Comparison of ENCODE assay signal across 10 cellular contexts in the genomic region with DNA sequence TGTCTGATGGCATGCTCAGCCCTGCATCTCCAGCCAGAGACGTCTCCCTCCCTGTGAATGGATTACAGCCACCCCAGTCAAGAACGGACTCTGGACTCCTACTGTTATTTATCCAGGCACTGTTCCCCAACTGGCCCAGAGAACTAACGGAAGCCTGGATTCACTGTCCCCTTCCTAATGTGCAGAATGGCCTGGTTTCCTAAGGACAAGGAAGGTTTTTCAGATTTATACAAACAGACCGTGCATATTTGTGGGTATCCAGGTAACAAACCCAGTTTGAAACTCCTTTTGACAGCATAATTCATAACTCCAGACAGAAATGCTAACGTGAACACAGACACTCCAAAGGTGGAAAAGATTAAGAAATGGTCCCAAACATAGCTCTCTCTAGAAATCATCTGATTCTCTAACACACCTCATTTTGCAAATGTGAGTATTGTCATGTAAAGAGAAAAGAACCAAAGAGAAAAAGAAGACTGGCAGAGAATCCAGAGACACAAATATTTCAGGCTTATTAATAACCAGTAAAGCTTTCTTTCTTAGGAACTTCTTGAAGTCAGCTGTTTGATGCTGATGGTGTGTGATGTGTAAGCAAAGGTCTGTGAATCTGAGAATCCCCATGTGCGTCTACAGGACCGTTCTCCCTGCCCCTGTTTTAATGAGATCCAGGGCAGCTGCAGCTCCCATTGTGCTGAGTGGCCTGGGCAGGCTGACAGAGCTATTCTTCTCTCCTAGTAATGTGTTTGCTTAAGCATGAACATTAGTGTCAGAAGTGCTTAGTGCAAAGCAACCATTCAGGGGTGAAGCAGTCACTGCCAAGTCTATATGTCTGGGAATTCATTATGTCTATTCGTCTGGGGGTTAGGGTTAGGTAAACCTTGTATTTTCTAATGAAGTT.
DNase-seq lines count a peak whose midpoint lies in the region; ATAC-seq, FAIRE-seq and TF ChIP-seq lines count a peak whose summit lies in the region.
"Had no signal": no experiment of that assay in that cellular context is flagged by ENCODE, and none has a peak within 500 bp of the region (broad histone marks: within the 10 kb centered on the region; RNA-seq: fewer than 3 reads in every experiment).

No MANE protein-coding gene starts in this region.

- WGBS in thyroid gland, 2 donors = 44 to 57% methylated on average over 8 of the region's 8 CpGs

- peak overlapping the region; percentile 91 for H3K27ac Mint-ChIP-seq in astrocyte (ENCODE audit: unreplicated experiment)
- H3K27ac Mint-ChIP-seq in Calu3 (ENCODE audit: unreplicated experiment) = no peak overlapping the region

- H3K9me3 ChIP-seq in astrocyte (ENCODE audit: insufficient read depth, low read depth, low read length) = no peaks in the 10 kb centered on the region
- no peaks in the 10 kb centered on the region for H3K9me3 ChIP-seq in thyroid gland
- H3K9me3 ChIP-seq: adrenal gland had no signal

- H3K36me3 ChIP-seq in astrocyte (ENCODE audit: insufficient read depth, low read length) (no peaks in the 10 kb centered on the region), thyroid gland (no peaks in the 10 kb centered on the region)
- H3K36me3 ChIP-seq: adrenal gland had no signal

- H3K4me1 ChIP-seq in astrocyte (ENCODE audit: insufficient read depth, low read length) (peaks cover 18% of the 10 kb centered on the region), thyroid gland (peaks cover 36 to 45% of the 10 kb centered on the region in 2 donors)

- H3K4me2 ChIP-seq in astrocyte (ENCODE audit: low read length) = peak overlapping the region; percentile 52

- H3K27me3 Mint-ChIP-seq in astrocyte (ENCODE audit: low read depth, unreplicated experiment) = no peaks in the 10 kb centered on the region
- H3K27me3 Mint-ChIP-seq in Calu3 (ENCODE audit: unreplicated experiment) = no peaks in the 10 kb centered on the region

- H3K79me2 ChIP-seq in astrocyte (ENCODE audit: insufficient read depth, low read length) = no peaks in the 10 kb centered on the region

- H3K36me3 Mint-ChIP-seq in astrocyte (ENCODE audit: low read depth, unreplicated experiment) (peaks cover 2% of the 10 kb centered on the region), Calu3 (ENCODE audit: insufficient read depth, unreplicated experiment) (no peaks in the 10 kb centered on the region)

- H3K27me3 ChIP-seq in astrocyte (ENCODE audit: insufficient read depth, low read length) = no peaks in the 10 kb centered on the region
- no peaks in the 10 kb centered on the region for H3K27me3 ChIP-seq in thyroid gland
- H3K27me3 ChIP-seq: adrenal gland had no signal

- peaks cover 3% of the 10 kb centered on the region for H3K9me3 Mint-ChIP-seq in astrocyte (ENCODE audit: unreplicated experiment)
- no peaks in the 10 kb centered on the region for H3K9me3 Mint-ChIP-seq in Calu3 (ENCODE audit: low read depth, unreplicated experiment)

- H3K4me3 Mint-ChIP-seq in astrocyte (ENCODE audit: unreplicated experiment) (no peak overlapping the region), Calu3 (ENCODE audit: low read depth, unreplicated experiment) (no peak overlapping the region)

- intact Hi-C loops in thyroid gland (cut with DNase I) = no loop called here
- intact Hi-C loops in Calu3 (cut with micrococcal nuclease; ENCODE audit: unreplicated experiment) = no loop called here

- no peak for TF ChIP-seq CTCF in astrocyte (IDR thresholded peaks at IDR 0.05; ENCODE audit: insufficient read depth, low read depth, low read length)
- no peak for TF ChIP-seq CTCF in thyroid gland (IDR thresholded peaks at IDR 0.05)
- TF ChIP-seq CTCF in Calu3 (IDR thresholded peaks at IDR 0.05; ENCODE audit: unreplicated experiment) = no peak

- H3K4me1 Mint-ChIP-seq in astrocyte (ENCODE audit: low read depth, unreplicated experiment) (peaks cover 40% of the 10 kb centered on the region), Calu3 (ENCODE audit: low read depth, unreplicated experiment) (no peaks in the 10 kb centered on the region)

- DNase-seq in DMS 273 (lab: John Stamatoyannopoulos, UW; ENCODE audit: unreplicated experiment) = peak; percentile 29
- DNase-seq in DMS 273 treated with DMSO at 0.1 percent for 48 hours (lab: John Stamatoyannopoulos, UW) = no peak
- DNase-seq in astrocyte (ENCODE audit: low read depth) = peak; percentile 83
- peak; percentile 77 to 84 for DNase-seq in thyroid gland
- no peak for DNase-seq in Calu3

- H3K4me3 ChIP-seq in astrocyte (ENCODE audit: insufficient read depth, low read depth, low read length) (no peak overlapping the region), thyroid gland (replicated peaks in 1 of 3) (no peak overlapping the region)
- H3K4me3 ChIP-seq: adrenal gland had no signal

- CTCF ChIA-PET in Calu3 (lab: Charles Lee) = interaction anchor here (0.8 to 1.2 kb wide), 2 partner anchors 35 to 55 kb away, joined by 3 read pairs; no protein-coding TSS in a partner anchor

- ATAC-seq in GM21737 (IDR thresholded peaks at IDR 0.05; ENCODE audit: unreplicated experiment) (no peak), GM18520 (IDR thresholded peaks at IDR 0.05; ENCODE audit: unreplicated experiment) (no peak)

- no peak for FAIRE-seq in astrocyte (lab: Jason Lieb, UNC)
- FAIRE-seq in islet of Langerhans (lab: Jason Lieb, UNC) = peak; percentile 92

- no TSS peak for BruUV-seq in Calu3 (replicated peaks; lab: Mats Ljungman, UMichigan)

- H3K9ac ChIP-seq in astrocyte (ENCODE audit: low read length) = no peak overlapping the region

- peak overlapping the region; percentile 19 for H2AFZ ChIP-seq in astrocyte (ENCODE audit: low read depth, low read length)

- no peaks in the 10 kb centered on the region for H4K20me1 ChIP-seq in astrocyte (ENCODE audit: insufficient read depth, low read length)

- peak in 1 of 2 donors; percentile 43 for TF ChIP-seq POLR2A in thyroid gland (IDR thresholded peaks at IDR 0.05)

- H3K27ac ChIP-seq in astrocyte (ENCODE audit: low read depth, low read length) (peak overlapping the region; percentile 14), thyroid gland (peak overlapping the region; percentile 22 to 80 (median 72))
- H3K27ac ChIP-seq: 22Rv1 had no signal

Comparison
In these comparisons a context has a peak if more than half of its experiments do, and no peak if none do; other contexts are left out.
1. DNase-seq: peak in DMS 273 (single experiment), astrocyte (single experiment) and thyroid gland (2 of 2); none in DMS 273 treated with DMSO at 0.1 percent for 48 hours (single experiment) and Calu3 (single experiment).